ENCODE assay signal across 14 cellular contexts in genomic region chr3:38724392-38724736, GRCh38.
"Had no signal": no experiment of that assay in that cellular context is flagged by ENCODE, and none has a peak within 500 bp of the region (broad histone marks: within the 10 kb centered on the region; RNA-seq: fewer than 3 reads in every experiment).

No MANE protein-coding gene starts in this region.

- ATAC-seq: activated CD4-positive, alpha-beta T cell treated with anti-CD3 and anti-CD28 coated beads for 36 hours; gastrocnemius medialis; sciatic nerve; stimulated activated effector memory CD8-positive, alpha-beta T cell treated with anti-CD3 and anti-CD28 coated beads, Interleukin-12 subunit alpha, Interleukin-12 subunit beta, amount 100 ng/mL, for 72 hours had no signal

- H3K4me1 ChIP-seq: gastrocnemius medialis, pancreas, testis, upper lobe of left lung had no signal

- H3K36me3 Mint-ChIP-seq: activated naive CD8-positive, alpha-beta T cell; natural killer cell treated with Interleukin-12 subunit alpha and Interleukin-12 subunit beta and Interleukin-15 and Interleukin-18, amount 100 ng/mL, for 72 hours; stimulated activated effector memory CD8-positive, alpha-beta T cell treated with anti-CD3 and anti-CD28 coated beads, Interleukin-12 subunit alpha, Interleukin-12 subunit beta, amount 100 ng/mL, for 72 hours had no signal

- H3K9me3 ChIP-seq: gastrocnemius medialis, neutrophil, pancreas, testis, upper lobe of left lung had no signal

- H3K36me3 ChIP-seq: gastrocnemius medialis, neutrophil, pancreas, upper lobe of left lung had no signal

- H3K27ac Mint-ChIP-seq: activated CD4-positive, alpha-beta T cell treated with anti-CD3 and anti-CD28 coated beads for 36 hours; activated naive CD8-positive, alpha-beta T cell; natural killer cell treated with Interleukin-12 subunit alpha and Interleukin-12 subunit beta and Interleukin-15 and Interleukin-18, amount 100 ng/mL, for 72 hours; stimulated activated effector memory CD8-positive, alpha-beta T cell treated with anti-CD3 and anti-CD28 coated beads, Interleukin-12 subunit alpha, Interleukin-12 subunit beta, amount 100 ng/mL, for 72 hours had no signal

- H3K9me3 Mint-ChIP-seq: natural killer cell treated with Interleukin-12 subunit alpha and Interleukin-12 subunit beta and Interleukin-15 and Interleukin-18, amount 100 ng/mL, for 72 hours; stimulated activated effector memory CD8-positive, alpha-beta T cell treated with anti-CD3 and anti-CD28 coated beads, Interleukin-12 subunit alpha, Interleukin-12 subunit beta, amount 100 ng/mL, for 72 hours had no signal

- H3K4me3 ChIP-seq: gastrocnemius medialis, pancreas, testis, upper lobe of left lung had no signal

- H3K27me3 ChIP-seq: gastrocnemius medialis, pancreas, testis, upper lobe of left lung had no signal

- H3K27ac ChIP-seq: gastrocnemius medialis, neutrophil, pancreas, testis, upper lobe of left lung had no signal

- DNase-seq: activated CD4-positive, alpha-beta T cell treated with anti-CD3 and anti-CD28 coated beads for 36 hours; activated CD4-positive, alpha-beta T cell treated with anti-CD3 and anti-CD28 coated beads, Interleukin-2, amount 50 U/mL, for 48 hours; caudate nucleus; gastrocnemius medialis; stimulated activated CD4-positive, alpha-beta T cell treated with anti-CD3 and anti-CD28 coated beads, Interleukin-4, amount 100 ng/mL, for 24 hours; SW 1271; testis; upper lobe of left lung had no signal

- H3K4me1 Mint-ChIP-seq: activated CD4-positive, alpha-beta T cell treated with anti-CD3 and anti-CD28 coated beads for 36 hours; stimulated activated effector memory CD8-positive, alpha-beta T cell treated with anti-CD3 and anti-CD28 coated beads, Interleukin-12 subunit alpha, Interleukin-12 subunit beta, amount 100 ng/mL, for 72 hours had no signal

- H3K4me3 Mint-ChIP-seq: activated CD4-positive, alpha-beta T cell treated with anti-CD3 and anti-CD28 coated beads for 36 hours; activated naive CD8-positive, alpha-beta T cell; natural killer cell treated with Interleukin-12 subunit alpha and Interleukin-12 subunit beta and Interleukin-15 and Interleukin-18, amount 100 ng/mL, for 72 hours; stimulated activated effector memory CD8-positive, alpha-beta T cell treated with anti-CD3 and anti-CD28 coated beads, Interleukin-12 subunit alpha, Interleukin-12 subunit beta, amount 100 ng/mL, for 72 hours had no signal
